Comparison of ENCODE assay signal across 8 cellular contexts in genomic region chr19:48933382-48933932, GRCh38. TPM values are rescaled to one million over a fixed set of nuclear protein-coding genes. Genes with fewer than 3 reads are reported as not detected.
A peak's percentile ranks its signal among the peaks of the same experiment; 100 is the strongest.
DNase-seq lines count a peak whose midpoint lies in the region; ATAC-seq, FAIRE-seq and TF ChIP-seq lines count a peak whose summit lies in the region.

Gene DHDH (plus strand): TSS chr19:48933699. CDS start chr19:48933722, 23 bp downstream.

- peak within 1 kb of the TSS; percentile 89 for H3K4me2 ChIP-seq in MM.1S (ENCODE audit: low read depth, low read length)

- peak within 1 kb of the TSS; percentile 14; the same call in 1 of the 2 replicates for H3K9ac ChIP-seq in MM.1S (ENCODE audit: low read length)

- no peak for TF ChIP-seq POLR2A in GM12891 (IDR thresholded peaks at IDR 0.05; ENCODE audit: low read depth, low read length)
- no peak for TF ChIP-seq POLR2A in suprapubic skin (IDR thresholded peaks at IDR 0.05)

- H3K27ac ChIP-seq in MM.1S (ENCODE audit: low read length) (no peak within 1 kb of the TSS), SJSA1 (no peak within 1 kb of the TSS), suprapubic skin (no peak within 1 kb of the TSS)

- H3K9me3 ChIP-seq in MM.1S (replicated peaks; ENCODE audit: insufficient read depth, low read length) (no peaks in the 10 kb centered on the region), SJSA1 (replicated peaks) (no peaks in the 10 kb centered on the region), suprapubic skin (no peaks in the 10 kb centered on the region)

- DNase-seq in GM12891 (ENCODE audit: insufficient read length, low spot score) (peak; percentile 71), MM.1S (peak; percentile 95), SJSA1 (ENCODE audit: low read depth in 1 of 2, low spot score in 2 of 2) (peak; percentile 50 to 66), Right ventricle myocardium inferior (ENCODE audit: missing footprints) (peak; percentile 80), omental fat pad (ENCODE audit: low spot score) (no peak), suprapubic skin (ENCODE audit: low spot score in 2 of 2) (peak; percentile 84 to 86)
- DNase-seq in activated naive CD4-positive, alpha-beta T cell treated with Interleukin-2 at 50 U/mL for 16 hours: peak; percentile 79

- WGBS in suprapubic skin: 0% methylated on average over 43 of the region's 43 CpGs

- H3F3A ChIP-seq in MM.1S (ENCODE audit: insufficient read depth, low read length): no peaks in the 10 kb centered on the region

- intact Hi-C loops in Right ventricle myocardium inferior (cut with DNase I): no loop called here

- H3K79me2 ChIP-seq in MM.1S (ENCODE audit: low read length): no peaks in the 10 kb centered on the region

- peak within 1 kb of the TSS; percentile 59 for H3K4me3 ChIP-seq in MM.1S (ENCODE audit: low read length)
- peak within 1 kb of the TSS; percentile 35 for H3K4me3 ChIP-seq in SJSA1
- H3K4me3 ChIP-seq in suprapubic skin: peak within 1 kb of the TSS; percentile 48

- H4K20me1 ChIP-seq in MM.1S (ENCODE audit: insufficient read depth, low read length): no peaks in the 10 kb centered on the region

- ATAC-seq in Right ventricle myocardium inferior (peak; percentile 81), omental fat pad (ENCODE audit: low FRiP score) (peak; percentile 90), GM21360 (IDR thresholded peaks at IDR 0.05; ENCODE audit: unreplicated experiment) (no peak)

- 0 out of 2 replicates have a peak, but pooled peaks cover 4% of the 10 kb centered on the region for H3K4me1 ChIP-seq in MM.1S (ENCODE audit: low read length)
- peaks cover 8% of the 10 kb centered on the region for H3K4me1 ChIP-seq in SJSA1 (replicated peaks)
- peaks cover 12% of the 10 kb centered on the region for H3K4me1 ChIP-seq in suprapubic skin

- FAIRE-seq in GM12891 (lab: Jason Lieb, UNC): peak; percentile 87

- H3K27me3 ChIP-seq in MM.1S (replicated peaks; ENCODE audit: insufficient read depth, low read length) (no peaks in the 10 kb centered on the region), SJSA1 (replicated peaks) (no peaks in the 10 kb centered on the region), suprapubic skin (no peaks in the 10 kb centered on the region)

- TF ChIP-seq CTCF in MM.1S (IDR thresholded peaks at IDR 0.05; ENCODE audit: low read length) (no peak), omental fat pad (IDR thresholded peaks at IDR 0.05) (no peak), suprapubic skin (IDR thresholded peaks at IDR 0.05) (no peak)

- no peak for TF ChIP-seq EP300 in suprapubic skin (IDR thresholded peaks at IDR 0.05)

- no peaks in the 10 kb centered on the region for H3K9me2 ChIP-seq in MM.1S (replicated peaks; ENCODE audit: insufficient read depth, low read length)

- H3K36me3 ChIP-seq in MM.1S (replicated peaks; ENCODE audit: insufficient read depth, low read length): no peaks in the 10 kb centered on the region
- no peaks in the 10 kb centered on the region for H3K36me3 ChIP-seq in SJSA1
- H3K36me3 ChIP-seq in suprapubic skin: no peaks in the 10 kb centered on the region

- peak within 1 kb of the TSS; percentile 69 for H2AFZ ChIP-seq in MM.1S (ENCODE audit: low read length)

TF ChIP-seq in GM12891, 5 proteins besides CTCF, POLR2A, EP300 and RAD21:
- TF ChIP-seq POU2F2 (IDR thresholded peaks at IDR 0.05; ENCODE audit: low read depth, low read length) (peak; percentile 18; the same call in 1 of the 2 replicates), PAX5 (IDR thresholded peaks at IDR 0.05; ENCODE audit: insufficient read depth, low read length, severe bottlenecking) (no peak), TAF1 (IDR thresholded peaks at IDR 0.05; ENCODE audit: low read depth, low read length) (no peak)

RNA-seq across cellular contexts. Expression of gene DHDH, which starts in this region (rescaled TPM):
- 0.71 TPM for polyA plus RNA-seq in GM12891 (2012; ENCODE audit: low read depth, missing spikeins)
- total RNA-seq in SJSA1 (2014; rRNA removed; shearing (Covaris generic)): 0.16 and 1.7 TPM in 2 replicates
- not detected for total RNA-seq in Right ventricle myocardium inferior
- total RNA-seq in omental fat pad: not detected
- under 1 TPM in 1 of 4 donors, not detected in 3; 0.59 TPM for total RNA-seq in suprapubic skin

Comparison
In these comparisons a context has a peak if more than half of its experiments do, and no peak if none do; other contexts are left out.
1. Peak in DNase-seq and ATAC-seq in Right ventricle myocardium inferior; RNA of the gene not detected or under 1 TPM.
2. Peak in ATAC-seq in omental fat pad; RNA of the gene not detected or under 1 TPM.
3. Peak in DNase-seq and H3K4me3 ChIP-seq in suprapubic skin; RNA of the gene not detected or under 1 TPM.